In the genomic region with DNA sequence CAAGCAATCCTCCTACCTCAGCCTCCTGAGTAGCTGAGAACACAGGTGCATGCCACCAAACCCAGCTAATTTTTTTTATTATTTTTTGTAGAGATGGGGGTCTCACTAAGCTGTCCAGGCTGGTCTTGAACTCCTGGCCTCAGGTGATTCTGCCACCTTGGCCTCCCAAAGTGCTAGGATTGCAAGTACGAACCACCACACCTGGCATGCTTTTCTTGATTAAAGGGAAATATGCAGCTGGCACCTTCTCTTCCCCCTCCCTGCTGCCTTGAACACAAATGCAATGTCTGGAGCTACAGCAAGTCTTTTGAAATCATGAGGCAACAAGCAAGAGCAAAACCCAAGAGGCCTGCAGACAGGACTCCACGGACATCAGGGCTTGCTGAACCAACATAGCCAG, we compare ENCODE assay signal across 26 cellular contexts.
"Had no signal": no experiment of that assay in that cellular context is flagged by ENCODE, and none has a peak within 500 bp of the region (broad histone marks: within the 10 kb centered on the region; RNA-seq: fewer than 3 reads in every experiment).

No MANE protein-coding gene starts in this region.

- ATAC-seq: gastrocnemius medialis; heart left ventricle; left lobe of liver; mucosa of descending colon; natural killer cell treated with Interleukin-12 subunit alpha and Interleukin-12 subunit beta and Interleukin-15 and Interleukin-18, amount 100 ng/mL, for 72 hours; pancreas; sciatic nerve; stimulated activated memory B cell treated with anti-CD40 and anti-IgM and Interleukin-4, amounts not matched to agents 10 μg/mL and 1 μg/mL and 100 μg/mL, for 72 hours; stimulated activated naive CD8-positive, alpha-beta T cell treated with anti-CD3 and anti-CD28 coated beads, Interleukin-15, Interleukin-2, amounts not matched to agents 100 U/mL and 50 U/mL, for 24 hours had no signal

- H3K27me3 ChIP-seq: dorsolateral prefrontal cortex, gastrocnemius medialis, heart left ventricle, neutrophil, pancreas, testis, tibial artery had no signal

- H3K27ac ChIP-seq: gastrocnemius medialis, heart left ventricle, neutrophil, pancreas, testis, tibial artery had no signal

- FAIRE-seq: pancreas had no signal

- H3K36me3 ChIP-seq: gastrocnemius medialis, heart left ventricle, neutrophil, pancreas, tibial artery had no signal

- DNase-seq: cortex of kidney; dorsolateral prefrontal cortex; effector CD4-positive, alpha-beta T cell; foreskin fibroblast; gastrocnemius medialis; heart left ventricle; hippocampal formation; immature natural killer cell; islet precursor cell; kidney glomerular epithelial cell; mesenchymal stem cell; mucosa of descending colon; naive B cell; pancreas; stimulated activated CD4-positive, alpha-beta T cell treated with anti-CD3 and anti-CD28 coated beads, Interleukin-2, amount 100 ng/mL, for 24 hours; stimulated activated CD4-positive, alpha-beta T cell treated with anti-CD3 and anti-CD28 coated beads, Interleukin-4, amount 100 ng/mL, for 4 hours; stimulated activated naive CD8-positive, alpha-beta T cell treated with anti-CD3 and anti-CD28 coated beads, Interleukin-15, Interleukin-2, amounts not matched to agents 100 U/mL and 50 U/mL, for 24 hours; substantia nigra; testis; tibial artery had no signal

- H3K4me3 ChIP-seq: dorsolateral prefrontal cortex, gastrocnemius medialis, heart left ventricle, lung, mucosa of descending colon, pancreas, testis, tibial artery had no signal

- H3K9me3 ChIP-seq: gastrocnemius medialis, heart left ventricle, mucosa of descending colon, neutrophil, pancreas, testis had no signal

- H3K4me1 ChIP-seq: pancreas, testis, tibial artery had no signal
